23 cellular contexts compared by ENCODE assay signal in the genomic region with DNA sequence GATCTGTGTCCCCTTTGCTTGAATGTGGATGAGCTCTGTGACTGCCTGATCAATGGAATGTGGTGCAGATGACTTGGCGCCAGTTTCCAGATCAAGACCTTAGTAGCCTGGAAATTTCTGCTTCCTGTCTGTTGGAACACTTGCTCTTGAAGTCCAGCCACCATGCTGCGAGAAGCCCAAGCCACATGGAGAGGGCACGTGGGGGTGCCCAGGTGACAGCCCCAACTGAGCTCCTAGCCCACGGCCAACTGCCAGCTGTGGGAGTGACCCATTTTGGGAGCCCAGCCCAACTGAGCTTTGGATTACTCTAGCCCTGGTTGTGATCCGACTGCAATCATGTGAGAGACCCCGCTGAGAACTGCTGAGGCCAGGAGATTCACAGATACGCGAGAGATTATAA. TPM values are rescaled to one million over a fixed set of nuclear protein-coding genes. Genes with fewer than 3 reads are reported as not detected.
A peak's percentile ranks its signal among the peaks of the same experiment; 100 is the strongest.
DNase-seq lines count a peak whose midpoint lies in the region; ATAC-seq, FAIRE-seq and TF ChIP-seq lines count a peak whose summit lies in the region.
"Had no signal": no experiment of that assay in that cellular context is flagged by ENCODE, and none has a peak within 500 bp of the region (broad histone marks: within the 10 kb centered on the region; RNA-seq: fewer than 3 reads in every experiment).

No MANE protein-coding gene starts in this region.

- H3K18ac ChIP-seq in IMR-90 (ENCODE audit: low read depth, low read length) (no peak overlapping the region), H1 (ENCODE audit: extremely low read depth, low read length) (no peak overlapping the region)

- H2BK20ac ChIP-seq in IMR-90 (ENCODE audit: low read depth, low read length) (no peak overlapping the region), H1 (ENCODE audit: low read length) (no peak overlapping the region)

- H3K14ac ChIP-seq in IMR-90 (replicated peaks; ENCODE audit: low read depth, low read length) (no peak overlapping the region), H1 (ENCODE audit: insufficient read length) (no peak overlapping the region)

- no peaks in the 10 kb centered on the region for H3K36me3 ChIP-seq in GM23338 (ENCODE audit: insufficient read depth)
- no peaks in the 10 kb centered on the region for H3K36me3 ChIP-seq in IMR-90 (ENCODE audit: control insufficient read depth, insufficient read depth, low read length)
- H3K36me3 ChIP-seq in H1 (ENCODE audit: control insufficient read depth in 2 of 4, insufficient read depth in 4 of 4, low read length in 3 of 4), result no peaks in the 10 kb centered on the region

- H3K4me1 ChIP-seq in GM23338 (ENCODE audit: insufficient read depth) (no peaks in the 10 kb centered on the region), IMR-90 (ENCODE audit: control insufficient read depth, insufficient read depth, low read length) (no peaks in the 10 kb centered on the region), H1 (replicated peaks in 1 of 4; ENCODE audit: control insufficient read depth in 3 of 4, insufficient read depth in 4 of 4, low read length in 3 of 4) (no peaks in the 10 kb centered on the region; a peak in 1 of 7 replicates)

- H3K79me1 ChIP-seq in IMR-90 (ENCODE audit: low read depth in 1 of 2, low read length in 2 of 2) (no peaks in the 10 kb centered on the region), H1 (ENCODE audit: low read depth, low read length) (no peaks in the 10 kb centered on the region)

- H3K4ac ChIP-seq in IMR-90 (ENCODE audit: low read depth, low read length), result no peak overlapping the region
- H3K4ac ChIP-seq in H1 (replicated peaks; ENCODE audit: insufficient read length, low read depth, low read length), result no peak overlapping the region

- no peak for TF ChIP-seq CTCF in GM23338 (conservative IDR thresholded peaks at IDR 0.05; ENCODE audit: low read depth in 2 of 2)
- TF ChIP-seq CTCF in IMR-90 (conservative IDR thresholded peaks at IDR 0.05; ENCODE audit: low read depth, low read length), result no peak
- TF ChIP-seq CTCF in H1 (IDR thresholded peaks at IDR 0.05; ENCODE audit: control extremely low read depth in 1 of 3, insufficient read depth in 1 of 3, low read depth in 1 of 3, low read length in 3 of 3), result no peak

- H3K4me1 Mint-ChIP-seq in GM23338, result no peaks in the 10 kb centered on the region

- 58% methylated on average over 2 of the region's 8 CpGs; no CpG with 5 or more reads in 1 of the 2 experiments for WGBS in IMR-90 (ENCODE audit: extremely low coverage in 2 of 2, insufficient read length in 1 of 2), 2 experiments
- WGBS in H1 (ENCODE audit: extremely low coverage in 1 of 2, insufficient coverage in 1 of 2, insufficient read length in 1 of 2, insufficient replicate concordance in 2 of 2, low coverage in 1 of 2, low lambda C conversion rate in 2 of 2, missing lambda C conversion rate in 1 of 2), 2 experiments, result 88% methylated on average over 8 of the region's 8 CpGs; no CpG with 5 or more reads in 1 of the 2 experiments

- no peak overlapping the region for H4K8ac ChIP-seq in IMR-90 (ENCODE audit: low read depth in 2 of 2, low read length in 2 of 2)
- no peak overlapping the region for H4K8ac ChIP-seq in H1 (ENCODE audit: extremely low read depth, insufficient read depth, low read length)

- H3K27me3 ChIP-seq in GM23338 (ENCODE audit: insufficient read depth) (no peaks in the 10 kb centered on the region), IMR-90 (ENCODE audit: control insufficient read depth, insufficient read depth, low read length) (peaks cover 2% of the 10 kb centered on the region), H1 (replicated peaks in 1 of 4; ENCODE audit: control insufficient read depth in 3 of 4, extremely low read depth in 1 of 4, insufficient read depth in 3 of 4, low read length in 3 of 4) (no peaks in the 10 kb centered on the region)

- H3K4me3 ChIP-seq in GM23338, result no peak overlapping the region
- no peak overlapping the region for H3K4me3 ChIP-seq in IMR-90 (ENCODE audit: insufficient read depth, low read depth, low read length)
- H3K4me3 ChIP-seq in H1 (ENCODE audit: extremely low read depth in 1 of 4, insufficient read depth in 2 of 4, low read depth in 3 of 4, low read length in 4 of 4), result no peak overlapping the region

- CTCF ChIA-PET in IMR-90 (lab: Yijun Ruan, JAX) (no interaction called here), H1 (lab: Charles Lee; ENCODE audit: partially characterized antibody) (interaction anchor here (0.7 to 1.5 kb wide), 7 partner anchors 9 to 160 kb away, joined by 3 to 4 read pairs (median 3); no protein-coding TSS in a partner anchor)

- TF ChIP-seq EP300 in H1 (IDR thresholded peaks at IDR 0.05; ENCODE audit: borderline replicate concordance in 1 of 2, low read depth in 2 of 2, low read length in 2 of 2), result no peak

- H3K27ac ChIP-seq in GM23338 (ENCODE audit: low read depth) (no peak overlapping the region), IMR-90 (ENCODE audit: insufficient read depth, low read length) (no peak overlapping the region), H1 (ENCODE audit: low read depth, low read length) (no peak overlapping the region)

- no peak overlapping the region for H4K5ac ChIP-seq in IMR-90 (ENCODE audit: low read depth, low read length)
- no peak overlapping the region for H4K5ac ChIP-seq in H1 (ENCODE audit: insufficient read length, low read depth, low read length)

- H2AK9ac ChIP-seq in IMR-90 (replicated peaks; ENCODE audit: low read depth, low read length, poor library complexity), result no peak overlapping the region

- H3K27me3 Mint-ChIP-seq in GM23338 (ENCODE audit: insufficient read depth, low read depth, poor library complexity), result peaks cover 7% of the 10 kb centered on the region

- H3K9ac ChIP-seq in IMR-90 (ENCODE audit: low read depth, low read length) (no peak overlapping the region), H1 (replicated peaks in 1 of 4; ENCODE audit: extremely low read depth in 1 of 4, low read depth in 3 of 4, low read length in 3 of 4) (no peak overlapping the region)

- H3K9me3 ChIP-seq in IMR-90 (ENCODE audit: control insufficient read depth, insufficient read depth, low read length), result no peaks in the 10 kb centered on the region
- no peaks in the 10 kb centered on the region for H3K9me3 ChIP-seq in H1 (ENCODE audit: insufficient read depth in 2 of 2, low read depth in 1 of 2, low read length in 1 of 2)

- no peaks in the 10 kb centered on the region for H3F3A ChIP-seq in GM23338 (replicated peaks; ENCODE audit: low read depth)

- no TSS peak for BruUV-seq in IMR-90 (replicated peaks; lab: Mats Ljungman, UMichigan)

- H4K91ac ChIP-seq in IMR-90 (ENCODE audit: insufficient read depth, low read depth, low read length) (no peak overlapping the region), H1 (replicated peaks; ENCODE audit: insufficient read length, low read length) (no peak overlapping the region)

- 0 out of 2 replicates have a peak overlapping the region, but pooled peaks have one; percentile 21 for H3K27ac Mint-ChIP-seq in GM23338

- no peak overlapping the region for H3K23ac ChIP-seq in IMR-90 (ENCODE audit: low read depth, low read length)
- no peak overlapping the region for H3K23ac ChIP-seq in H1 (ENCODE audit: insufficient read length)

- H3K4me2 ChIP-seq in GM23338 (no peak overlapping the region), IMR-90 (ENCODE audit: low read depth, low read length) (no peak overlapping the region), H1 (ENCODE audit: insufficient read depth in 1 of 2, low read depth in 2 of 2, low read length in 2 of 2) (no peak overlapping the region)

- H3K9me1 ChIP-seq in IMR-90 (ENCODE audit: insufficient read depth, low read length), result no peaks in the 10 kb centered on the region; the same call in 1 of the 2 replicates

- H2AFZ ChIP-seq in GM23338 (no peak overlapping the region; the same call in 1 of the 2 replicates), IMR-90 (replicated peaks; ENCODE audit: low read length, poor library complexity) (peak overlapping the region; percentile 43), H1 (ENCODE audit: low read length) (no peak overlapping the region)

- no peak overlapping the region for H3K4me3 Mint-ChIP-seq in GM23338
- H3K4me3 Mint-ChIP-seq: CD4-positive, alpha-beta memory T cell had no signal

- H2BK12ac ChIP-seq in H1 (ENCODE audit: low read depth, low read length), result no peak overlapping the region

- H3K56ac ChIP-seq in IMR-90 (ENCODE audit: extremely low read depth, insufficient read depth, low read length) (no peak overlapping the region), H1 (replicated peaks; ENCODE audit: insufficient read length, low read depth, low read length) (no peak overlapping the region)

- ATAC-seq in GM23338 (no peak), IMR-90 (ENCODE audit: low read depth) (no peak), HG03135 (IDR thresholded peaks at IDR 0.05; ENCODE audit: unreplicated experiment) (no peak)

- in situ Hi-C loops in IMR-90 (cut with MboI; ENCODE audit: low sequenced_read_pairs), result no loop called here

- no peaks in the 10 kb centered on the region; the same call in 2 of the 3 replicates for H3K9me3 Mint-ChIP-seq in GM23338

- no peak for DNase-seq in GM23338 (ENCODE audit: low spot score)
- DNase-seq in IMR-90, result no peak
- no peak for DNase-seq in H1 (ENCODE audit: low read depth in 1 of 2, low spot score in 2 of 2)
- no peak for DNase-seq in NCI-H2196 (lab: John Stamatoyannopoulos, UW; ENCODE audit: unreplicated experiment)
- DNase-seq in NCI-H187 treated with DMSO at 0.1 percent for 48 hours (lab: John Stamatoyannopoulos, UW), result no peak
- DNase-seq: C1 segment of cervical spinal cord; Calu3; CD4-positive, alpha-beta memory T cell; COR-L47; DMS53; DMS79 treated with DMSO at 0.1 percent for 48 hours; GF-D8; GOT3; H7; HCEC 1CT had no signal

- intact Hi-C loops in IMR-90 (cut with micrococcal nuclease), result no loop called here

- no peak for FAIRE-seq in H1 (lab: Jason Lieb, UNC)
- FAIRE-seq: GM12891, GM18507 had no signal

- H2BK5ac ChIP-seq in IMR-90 (ENCODE audit: low read depth, low read length, poor library complexity, severe bottlenecking), result no peak overlapping the region
- H2BK5ac ChIP-seq in H1 (ENCODE audit: low read depth, low read length), result no peak overlapping the region

- no peaks in the 10 kb centered on the region for H3K79me2 ChIP-seq in GM23338 (replicated peaks; ENCODE audit: insufficient read depth)
- no peaks in the 10 kb centered on the region for H3K79me2 ChIP-seq in H1 (ENCODE audit: control insufficient read depth in 1 of 2, insufficient read depth in 2 of 2, low read length in 2 of 2)

- TF ChIP-seq POLR2A in IMR-90 (IDR thresholded peaks at IDR 0.05; ENCODE audit: low read depth, low read length) (no peak), H1 (IDR thresholded peaks at IDR 0.05; ENCODE audit: control extremely low read depth in 1 of 2, low read depth in 2 of 2, low read length in 2 of 2) (no peak)

- H3K23me2 ChIP-seq in H1 (ENCODE audit: low read depth, low read length), result no peaks in the 10 kb centered on the region

- no peaks in the 10 kb centered on the region for H4K20me1 ChIP-seq in GM23338 (replicated peaks; ENCODE audit: insufficient read depth)
- no peaks in the 10 kb centered on the region for H4K20me1 ChIP-seq in IMR-90 (ENCODE audit: insufficient read depth, low read length)
- H4K20me1 ChIP-seq in H1 (replicated peaks in 1 of 2; ENCODE audit: control insufficient read depth in 1 of 2, insufficient read depth in 2 of 2, low read length in 2 of 2), result no peaks in the 10 kb centered on the region

- H3K36me3 Mint-ChIP-seq in GM23338 (ENCODE audit: low read depth), result no peaks in the 10 kb centered on the region
- H3K36me3 Mint-ChIP-seq: CD4-positive, alpha-beta memory T cell had no signal

- dilution Hi-C loops in IMR-90 (cut with HindIII; ENCODE audit: low sequenced_read_pairs, unreplicated experiment), result no loop called here

- POLR2A ChIA-PET in IMR-90 (lab: Charles Lee; ENCODE audit: unreplicated experiment), result no interaction called here
- POLR2A ChIA-PET in H1 (lab: Charles Lee; ENCODE audit: partially characterized antibody), result interaction anchor here (1.0 to 1.9 kb wide), 6 partner anchors 11 to 76 kb away, joined by 3 to 7 read pairs (median 4); a partner anchor contains a TSS

- no peak overlapping the region for H2BK120ac ChIP-seq in IMR-90 (ENCODE audit: low read depth, low read length)
- H2BK120ac ChIP-seq in H1 (replicated peaks; ENCODE audit: low read depth, low read length), result peak overlapping the region; percentile 54

- no peaks in the 10 kb centered on the region for H3K9me2 ChIP-seq in GM23338 (ENCODE audit: insufficient read depth)

- H2BK15ac ChIP-seq in IMR-90 (ENCODE audit: low read depth, low read length) (no peak overlapping the region), H1 (ENCODE audit: low read length) (peak overlapping the region; percentile 10; the same call in 1 of the 2 replicates)

- TF ChIP-seq RAD21 in IMR-90 (IDR thresholded peaks at IDR 0.05; ENCODE audit: low read length) (no peak), H1 (IDR thresholded peaks at IDR 0.05 in 1 of 2, conservative IDR thresholded peaks at IDR 0.05 in 1 of 2; ENCODE audit: low read depth in 2 of 2, low read length in 2 of 2) (no peak)

- no peak overlapping the region for H2AK5ac ChIP-seq in IMR-90 (ENCODE audit: low read depth, low read length)
- no peak overlapping the region for H2AK5ac ChIP-seq in H1 (ENCODE audit: low read depth, low read length)

RNA-seq across cellular contexts. Expression of a gene that starts 3.3 kb away (rescaled TPM):
- total RNA-seq in GM23338 (2014; rRNA removed; shearing (Covaris generic)), result 0.14 TPM in 1 of 2 replicates, not detected in the other
- 0.03 and 0.52 TPM in 2 replicates for polyA plus RNA-seq in GM23338 (2016; fragmentation: Nextera tagmentation; extraction: Ambion mirVana)
- under 0.01 TPM in 1 of 2 replicates, not detected in the other for total RNA-seq in IMR-90 (2012; rRNA removed)
- polyA plus RNA-seq in IMR-90 (2012; rRNA removed), result not detected in 2 replicates
- polyA plus RNA-seq in IMR-90 (2012; cell fraction: cytosol; rRNA removed), result not detected in 2 replicates
- polyA plus RNA-seq in IMR-90 (2012; cell fraction: nucleus; rRNA removed; ENCODE audit: low replicate concordance), result 0.02 and 0.06 TPM in 2 replicates
- 0.22 and 0.44 TPM in 2 replicates for total RNA-seq in H1 (2021; fragmentation: NEBNext Ultra II Directional; extraction: Animal tissue kit (Norgen Biotek cat#: 25700))
- polyA plus RNA-seq in H1 (2011; rRNA removed), result 2.0 and 2.9 TPM in 2 replicates
- polyA plus RNA-seq in H1 (2011; cell fraction: cytosol; rRNA removed), result 1.5 TPM
- 4.1 TPM for polyA plus RNA-seq in H1 (2011; cell fraction: nucleus; rRNA removed)
- 0.84 to 1.6 TPM (median 1.5 TPM) in 4 replicates for polyA plus RNA-seq in H1 (2012, experiment 1 of 2)
- polyA plus RNA-seq in H1 (2012, experiment 2 of 2), result 0.92 TPM
- 0.73 TPM for polyA plus RNA-seq in H1 (2013, experiment 1 of 2)
- 0.29 TPM for polyA plus RNA-seq in H1 (2013, experiment 2 of 2)
- polyA minus RNA-seq in H1 (2011; rRNA and poly(A)+ RNA removed), result 1.9 and 2.5 TPM in 2 replicates
- polyA minus RNA-seq in H1 (2011; cell fraction: cytosol; rRNA and poly(A)+ RNA removed), result 0.29 TPM
- polyA minus RNA-seq in H1 (2011; cell fraction: nucleus; rRNA and poly(A)+ RNA removed), result 1.00 TPM
- total RNA-seq: Daoy, H7 had no signal
- polyA plus RNA-seq: BJ had no signal

RNA-seq across cellular contexts. Expression of a gene that starts 39.5 kb away (rescaled TPM):
- total RNA-seq in GM23338 (2014; rRNA removed; shearing (Covaris generic)), result not detected in 2 replicates
- polyA plus RNA-seq in GM23338 (2016; fragmentation: Nextera tagmentation; extraction: Ambion mirVana) (1.8 and 3.0 TPM in 2 replicates), IMR-90 (2012; rRNA removed) (not detected in 2 replicates), H1 (2011; rRNA removed) (5.9 and 11.1 TPM in 2 replicates)
- total RNA-seq in IMR-90 (2012; rRNA removed), result not detected in 2 replicates
- not detected in 2 replicates for polyA plus RNA-seq in IMR-90 (2012; cell fraction: cytosol; rRNA removed)
- polyA plus RNA-seq in IMR-90 (2012; cell fraction: nucleus; rRNA removed; ENCODE audit: low replicate concordance), result not detected in 2 replicates
- total RNA-seq in H1 (2021; fragmentation: NEBNext Ultra II Directional; extraction: Animal tissue kit (Norgen Biotek cat#: 25700)), result 3.0 and 3.5 TPM in 2 replicates
- polyA plus RNA-seq in H1 (2011; cell fraction: cytosol; rRNA removed), result 6.0 TPM
- 3.6 TPM for polyA plus RNA-seq in H1 (2011; cell fraction: nucleus; rRNA removed)
- polyA plus RNA-seq in H1 (2012, experiment 1 of 2), result 2.5 to 6.9 TPM (median 3.8 TPM) in 4 replicates
- polyA plus RNA-seq in H1 (2012, experiment 2 of 2), result 13.3 TPM
- polyA plus RNA-seq in H1 (2013, experiment 1 of 2), result 2.0 TPM
- polyA plus RNA-seq in H1 (2013, experiment 2 of 2), result 1.6 TPM
- polyA minus RNA-seq in H1 (2011; rRNA and poly(A)+ RNA removed), result 0.56 TPM in 1 of 2 replicates, not detected in the other
- not detected for polyA minus RNA-seq in H1 (2011; cell fraction: cytosol; rRNA and poly(A)+ RNA removed)
- polyA minus RNA-seq in H1 (2011; cell fraction: nucleus; rRNA and poly(A)+ RNA removed), result not detected
- total RNA-seq: A172; A673; Calu3; CD4-positive, alpha-beta memory T cell; Daoy; G401; H7 had no signal
- polyA plus RNA-seq: BJ; CD4-positive, alpha-beta memory T cell had no signal

RNA-seq across cellular contexts. Expression of a gene that starts 42.5 kb away (rescaled TPM):
- 1.1 and 1.3 TPM in 2 replicates for total RNA-seq in GM23338 (2014; rRNA removed; shearing (Covaris generic))
- polyA plus RNA-seq in GM23338 (2016; fragmentation: Nextera tagmentation; extraction: Ambion mirVana), result 0.54 and 0.81 TPM in 2 replicates
- total RNA-seq in IMR-90 (2012; rRNA removed), result not detected in 2 replicates
- not detected in 2 replicates for polyA plus RNA-seq in IMR-90 (2012; rRNA removed)
- polyA plus RNA-seq in IMR-90 (2012; cell fraction: cytosol; rRNA removed), result under 0.01 TPM in 1 of 2 replicates, not detected in the other
- polyA plus RNA-seq in IMR-90 (2012; cell fraction: nucleus; rRNA removed; ENCODE audit: low replicate concordance), result not detected in 2 replicates
- 1.3 and 2.1 TPM in 2 replicates for total RNA-seq in H1 (2021; fragmentation: NEBNext Ultra II Directional; extraction: Animal tissue kit (Norgen Biotek cat#: 25700))
- polyA plus RNA-seq in H1 (2011; rRNA removed), result 0.57 and 0.97 TPM in 2 replicates
- 0.58 TPM for polyA plus RNA-seq in H1 (2011; cell fraction: cytosol; rRNA removed)
- 1.3 TPM for polyA plus RNA-seq in H1 (2011; cell fraction: nucleus; rRNA removed)
- 0.84 to 1.6 TPM (median 1.1 TPM) in 4 replicates for polyA plus RNA-seq in H1 (2012, experiment 1 of 2)
- 0.38 TPM for polyA plus RNA-seq in H1 (2012, experiment 2 of 2)
- polyA plus RNA-seq in H1 (2013, experiment 1 of 2), result 0.28 TPM
- polyA plus RNA-seq in H1 (2013, experiment 2 of 2), result 0.26 TPM
- polyA minus RNA-seq in H1 (2011; rRNA and poly(A)+ RNA removed), result 0.57 and 0.93 TPM in 2 replicates
- polyA minus RNA-seq in H1 (2011; cell fraction: cytosol; rRNA and poly(A)+ RNA removed), result 2.1 TPM
- 0.50 TPM for polyA minus RNA-seq in H1 (2011; cell fraction: nucleus; rRNA and poly(A)+ RNA removed)
- total RNA-seq: Calu3; CD4-positive, alpha-beta memory T cell; Daoy; G401 had no signal
- polyA plus RNA-seq: BJ; CD4-positive, alpha-beta memory T cell had no signal

RNA-seq across cellular contexts. Expression of a gene that starts 53.9 kb away (rescaled TPM):
- 25.7 and 54.0 TPM in 2 replicates for total RNA-seq in GM23338 (2014; rRNA removed; shearing (Covaris generic))
- polyA plus RNA-seq in GM23338 (2016; fragmentation: Nextera tagmentation; extraction: Ambion mirVana), result 53.1 and 56.7 TPM in 2 replicates
- total RNA-seq in IMR-90 (2012; rRNA removed), result 10.2 and 13.1 TPM in 2 replicates
- polyA plus RNA-seq in IMR-90 (2012; rRNA removed), result 20.5 and 30.1 TPM in 2 replicates
- polyA plus RNA-seq in IMR-90 (2012; cell fraction: cytosol; rRNA removed), result 34.2 and 51.6 TPM in 2 replicates
- 8.5 and 15.5 TPM in 2 replicates for polyA plus RNA-seq in IMR-90 (2012; cell fraction: nucleus; rRNA removed; ENCODE audit: low replicate concordance)
- 29.9 and 32.2 TPM in 2 replicates for total RNA-seq in H1 (2021; fragmentation: NEBNext Ultra II Directional; extraction: Animal tissue kit (Norgen Biotek cat#: 25700))
- polyA plus RNA-seq in H1 (2011; rRNA removed), result 77.9 and 87.0 TPM in 2 replicates
- 73.9 TPM for polyA plus RNA-seq in H1 (2011; cell fraction: cytosol; rRNA removed)
- 54.1 TPM for polyA plus RNA-seq in H1 (2011; cell fraction: nucleus; rRNA removed)
- polyA plus RNA-seq in H1 (2012, experiment 1 of 2), result 36.7 to 66.7 TPM (median 58.8 TPM) in 4 replicates
- 41.9 TPM for polyA plus RNA-seq in H1 (2012, experiment 2 of 2)
- 29.1 TPM for polyA plus RNA-seq in H1 (2013, experiment 1 of 2)
- 29.0 TPM for polyA plus RNA-seq in H1 (2013, experiment 2 of 2)
- 9.6 and 13.2 TPM in 2 replicates for polyA minus RNA-seq in H1 (2011; rRNA and poly(A)+ RNA removed)
- 17.5 TPM for polyA minus RNA-seq in H1 (2011; cell fraction: cytosol; rRNA and poly(A)+ RNA removed)
- 11.4 TPM for polyA minus RNA-seq in H1 (2011; cell fraction: nucleus; rRNA and poly(A)+ RNA removed)
- total RNA-seq: A172 had no signal
